Comparison of ENCODE assay signal across 10 cellular contexts in genomic region chr4:88765729-88766128, GRCh38.
DNase-seq lines count a peak whose midpoint lies in the region; ATAC-seq and TF ChIP-seq lines count a peak whose summit lies in the region.
"Had no signal": no experiment of that assay in that cellular context is flagged by ENCODE, and none has a peak within 500 bp of the region (broad histone marks: within the 10 kb centered on the region; RNA-seq: fewer than 3 reads in every experiment).

No MANE protein-coding gene starts in this region.

- peaks cover 11% of the 10 kb centered on the region for H3K36me3 Mint-ChIP-seq in osteocyte (ENCODE audit: unreplicated experiment)

- DNase-seq in ELR (ENCODE audit: low read depth) (peak; percentile 79), SW 1271 (lab: John Stamatoyannopoulos, UW) (peak; percentile 5 to 14), foreskin fibroblast (peak; percentile 81 to 90), osteocyte (ENCODE audit: extremely low spot score, unreplicated experiment) (no peak), NCI-H2196 treated with DMSO at 0.1 percent for 48 hours (lab: John Stamatoyannopoulos, UW; ENCODE audit: unreplicated experiment) (no peak), NCI-H1417 (lab: John Stamatoyannopoulos, UW) (no peak)
- DNase-seq in stimulated activated CD4-positive, alpha-beta T cell treated with anti-CD3 and anti-CD28 coated beads, Interleukin-4, amount 100 ng/mL, for 24 hours: no peak
- DNase-seq: NCI-H1436 treated with DMSO at 0.1 percent for 48 hours; stimulated activated naive CD4-positive, alpha-beta T cell had no signal

- TF ChIP-seq CTCF in foreskin fibroblast (IDR thresholded peaks at IDR 0.05; ENCODE audit: low read depth, low read length): no peak
- TF ChIP-seq CTCF in osteocyte (IDR thresholded peaks at IDR 0.05): no peak

- H3K4me3 Mint-ChIP-seq in osteocyte (ENCODE audit: unreplicated experiment): no peak overlapping the region

- no peaks in the 10 kb centered on the region for H3K27me3 Mint-ChIP-seq in osteocyte (ENCODE audit: unreplicated experiment)

- ATAC-seq in GM18519 (IDR thresholded peaks at IDR 0.05; ENCODE audit: low FRiP score, unreplicated experiment): no peak

- peaks cover 22% of the 10 kb centered on the region for H3K4me1 Mint-ChIP-seq in osteocyte (ENCODE audit: unreplicated experiment)

- H3K27ac Mint-ChIP-seq in osteocyte (ENCODE audit: unreplicated experiment): peak overlapping the region; percentile 11

- H3K9me3 Mint-ChIP-seq in osteocyte (ENCODE audit: unreplicated experiment): no peaks in the 10 kb centered on the region

- no peak overlapping the region for H3K4me3 ChIP-seq in foreskin fibroblast (ENCODE audit: low read depth in 1 of 2, low read length in 2 of 2)

Comparison
In these comparisons a context has a peak if more than half of its experiments do, and no peak if none do; other contexts are left out.
1. DNase-seq: peak in ELR (single experiment), SW 1271 (2 of 2) and foreskin fibroblast (2 of 2); none in osteocyte (single experiment), NCI-H2196 treated with DMSO at 0.1 percent for 48 hours (single experiment), stimulated activated CD4-positive, alpha-beta T cell treated with anti-CD3 and anti-CD28 coated beads, Interleukin-4, amount 100 ng/mL, for 24 hours (single experiment) and NCI-H1417 (0 of 3).